Comparison of ENCODE assay signal across 1 cellular context in genomic region chr19:34345934-34346333, GRCh38.
TF ChIP-seq lines count a peak whose summit lies in the region.

No MANE protein-coding gene starts in this region.

TF ChIP-seq in WTC11, 78 proteins besides CTCF, POLR2A, EP300 and RAD21 (continued from another document):
- TF ChIP-seq CREB1 (CRISPR knock-in tag; IDR thresholded peaks at IDR 0.05): no peak
